In genomic region chr17:77028900-77029299, GRCh38 we compare ENCODE assay signal across 33 cellular contexts.
"Had no signal": no experiment of that assay in that cellular context is flagged by ENCODE, and none has a peak within 500 bp of the region (broad histone marks: within the 10 kb centered on the region; RNA-seq: fewer than 3 reads in every experiment).

No MANE protein-coding gene starts in this region.

- H3K36me3 ChIP-seq: adrenal gland, ascending aorta, brain microvascular endothelial cell, breast epithelium, cardiac muscle cell had no signal

- DNase-seq: activated effector memory CD4-positive, alpha-beta T cell treated with anti-CD3 and anti-CD28 coated beads, Interleukin-2, amount 50 U/mL, for 16 hours; activated effector memory CD4-positive, alpha-beta T cell treated with Interleukin-2 at 50 U/mL for 16 hours; activated gamma-delta T cell; activated gamma-delta T cell treated with Interleukin-2 at 50 U/mL for 16 hours; activated naive CD4-positive, alpha-beta T cell; activated naive CD4-positive, alpha-beta T cell treated with anti-CD3 and anti-CD28 coated beads for 36 hours; activated naive CD4-positive, alpha-beta T cell treated with anti-CD3 and anti-CD28 coated beads, Interleukin-2, amount 10 ng/mL, durations not matched to agents 7 days and 5 days; activated naive CD4-positive, alpha-beta T cell treated with anti-CD3 and anti-CD28 coated beads, Interleukin-2, amount 50 U/mL, for 16 hours; activated naive CD4-positive, alpha-beta T cell treated with Interleukin-2 at 50 U/mL for 16 hours; activated naive CD8-positive, alpha-beta T cell treated with anti-CD3 and anti-CD28 coated beads for 36 hours; activated naive CD8-positive, alpha-beta T cell treated with anti-CD3 and anti-CD28 coated beads, Interleukin-2, amount 10 ng/mL, durations not matched to agents 7 days and 5 days; activated naive CD8-positive, alpha-beta T cell treated with anti-CD3 and anti-CD28 coated beads, Interleukin-2, amount 50 U/mL, for 24 hours; activated T-cell treated with anti-CD3 and anti-CD28 coated beads, Interleukin-2, amount 50 U/mL, for 4 hours; activated T-cell treated with anti-CD3 and anti-CD28 coated beads, Interleukin-2, amount 50 U/mL, for 48 hours; activated T-cell treated with anti-CD3 and anti-CD28 coated beads, Interleukin-2, amount 50 U/mL, for 72 hours; adrenal gland; amniotic stem cell; amygdala; anterior cingulate cortex; aorta; body of pancreas; brain microvascular endothelial cell; caudate nucleus; central memory CD4-positive, alpha-beta T cell; cerebellar nuclear complex had no signal

- FAIRE-seq: astrocyte, bronchial epithelial cell, colon had no signal

- H3K4me1 ChIP-seq: adrenal gland, ascending aorta, body of pancreas, breast epithelium had no signal

- H3K27ac ChIP-seq: adrenal gland, ascending aorta, body of pancreas, brain microvascular endothelial cell, breast epithelium, cardiac muscle cell had no signal

- H3K9me3 ChIP-seq: adrenal gland had no signal

- H3K27me3 ChIP-seq: adrenal gland, ascending aorta, body of pancreas, brain microvascular endothelial cell, breast epithelium, cardiac muscle cell had no signal

- H3K4me3 ChIP-seq: adrenal gland, ascending aorta, body of pancreas, breast epithelium, cardiac muscle cell had no signal

- ATAC-seq: activated naive CD4-positive, alpha-beta T cell treated with anti-CD3 and anti-CD28 coated beads, Interleukin-2, amount 50 U/mL, for 72 hours; activated naive CD8-positive, alpha-beta T cell treated with anti-CD3 and anti-CD28 coated beads, Interleukin-2, amount 50 U/mL, for 24 hours; activated T-cell treated with anti-CD3 and anti-CD28 coated beads, Interleukin-2, amount 50 U/mL, for 4 hours; activated T-cell treated with anti-CD3 and anti-CD28 coated beads, Interleukin-2, amount 50 U/mL, for 72 hours; activated T-helper 17 cell treated with anti-CD3 and anti-CD28 coated beads, Interleukin-2, amount 50 U/mL, for 72 hours; body of pancreas had no signal
